Comparison of ENCODE assay signal across 8 cellular contexts in genomic region chr11:18395735-18396504, GRCh38. TPM values are rescaled to one million over a fixed set of nuclear protein-coding genes. Genes with fewer than 3 reads are reported as not detected.
A peak's percentile ranks its signal among the peaks of the same experiment; 100 is the strongest.
DNase-seq lines count a peak whose midpoint lies in the region; ATAC-seq and TF ChIP-seq lines count a peak whose summit lies in the region.

No MANE protein-coding gene starts in this region.

- no peaks in the 10 kb centered on the region for H3K9me3 ChIP-seq in osteoblast (ENCODE audit: low read depth, low read length)
- H3K9me3 ChIP-seq in thoracic aorta = no peaks in the 10 kb centered on the region

- no peak for TF ChIP-seq CTCF in GM10248 (IDR thresholded peaks at IDR 0.05; ENCODE audit: control extremely low read depth, extremely low read depth, low read depth, missing control alignments)
- no peak for TF ChIP-seq CTCF in glutamatergic neuron (IDR thresholded peaks at IDR 0.05; ENCODE audit: partially characterized antibody, unreplicated experiment)
- no peak for TF ChIP-seq CTCF in osteoblast (IDR thresholded peaks at IDR 0.05; ENCODE audit: extremely low read depth, low read depth, low read length)
- no peak for TF ChIP-seq CTCF in thoracic aorta (IDR thresholded peaks at IDR 0.05)

- peak; percentile 96 for DNase-seq in GM10248 (ENCODE audit: extremely low spot score)
- peak; percentile 99 for DNase-seq in NCI-H1105 (lab: John Stamatoyannopoulos, UW)
- peak; percentile 93 for DNase-seq in SKM-1 (lab: John Stamatoyannopoulos, UW; ENCODE audit: unreplicated experiment)
- peak; percentile 98 for DNase-seq in activated naive CD8-positive, alpha-beta T cell treated with anti-CD3 and anti-CD28 coated beads for 36 hours
- DNase-seq in glutamatergic neuron = peak; percentile 97
- DNase-seq in osteoblast (ENCODE audit: insufficient read length, low spot score, missing footprints) = peak; percentile 97
- DNase-seq in thoracic aorta (ENCODE audit: low spot score) = peak; percentile 94

- peaks cover 45% of the 10 kb centered on the region for H3K36me3 ChIP-seq in osteoblast (ENCODE audit: insufficient read depth, low read length)
- H3K36me3 ChIP-seq in thoracic aorta = peaks cover 36% of the 10 kb centered on the region

- H3K79me2 ChIP-seq in osteoblast (ENCODE audit: insufficient read depth, low read length) = peaks cover 62% of the 10 kb centered on the region

- H3K4me3 ChIP-seq in osteoblast (ENCODE audit: insufficient read depth, low read length) = peak overlapping the region; percentile 98
- peak overlapping the region; percentile 98 for H3K4me3 ChIP-seq in thoracic aorta

- POLR2A ChIA-PET in GM10248 (lab: Yijun Ruan, JAX) = interaction anchor here (0.6 to 3.4 kb wide), 8 partner anchors 9 to 130 kb away, joined by 3 to 41 read pairs (median 3); no protein-coding TSS in a partner anchor

- no peaks in the 10 kb centered on the region for H3K9me3 Mint-ChIP-seq in activated naive CD8-positive, alpha-beta T cell treated with anti-CD3 and anti-CD28 coated beads for 36 hours
- peaks cover 12% of the 10 kb centered on the region for H3K9me3 Mint-ChIP-seq in glutamatergic neuron (ENCODE audit: unreplicated experiment)

- peaks cover 66% of the 10 kb centered on the region for H3K36me3 Mint-ChIP-seq in activated naive CD8-positive, alpha-beta T cell treated with anti-CD3 and anti-CD28 coated beads for 36 hours
- H3K36me3 Mint-ChIP-seq in glutamatergic neuron (ENCODE audit: unreplicated experiment) = no peaks in the 10 kb centered on the region

- H3K27me3 Mint-ChIP-seq in activated naive CD8-positive, alpha-beta T cell treated with anti-CD3 and anti-CD28 coated beads for 36 hours = peaks cover 10% of the 10 kb centered on the region
- H3K27me3 Mint-ChIP-seq in glutamatergic neuron (ENCODE audit: unreplicated experiment) = peaks cover 9% of the 10 kb centered on the region

- H4K20me1 ChIP-seq in osteoblast (ENCODE audit: insufficient read depth, low read length) = peaks cover 57% of the 10 kb centered on the region

- CTCF ChIA-PET in GM10248 (lab: Yijun Ruan, JAX) = interaction anchor here (1.0 to 4.1 kb wide), 8 partner anchors 9 to 369 kb away, joined by 3 to 35 read pairs (median 7); no protein-coding TSS in a partner anchor

- H3K4me1 Mint-ChIP-seq in activated naive CD8-positive, alpha-beta T cell treated with anti-CD3 and anti-CD28 coated beads for 36 hours = peaks cover 50% of the 10 kb centered on the region
- H3K4me1 Mint-ChIP-seq in glutamatergic neuron (ENCODE audit: low read depth, unreplicated experiment) = peaks cover 3% of the 10 kb centered on the region

- peak overlapping the region; percentile 93 for H3K4me2 ChIP-seq in osteoblast (ENCODE audit: insufficient read depth, low read length)

- H3K4me3 Mint-ChIP-seq in activated naive CD8-positive, alpha-beta T cell treated with anti-CD3 and anti-CD28 coated beads for 36 hours = peak overlapping the region; percentile 97
- peak overlapping the region; percentile 93 for H3K4me3 Mint-ChIP-seq in glutamatergic neuron (ENCODE audit: unreplicated experiment)

- ATAC-seq in HG02623 (IDR thresholded peaks at IDR 0.05; ENCODE audit: unreplicated experiment) = peak; percentile 55
- peak; percentile 84 for ATAC-seq in thoracic aorta (ENCODE audit: insufficient number of reproducible peaks, low FRiP score, low read depth)

- H3K4me1 ChIP-seq in osteoblast (ENCODE audit: insufficient read depth, low read length) (peaks cover 20% of the 10 kb centered on the region), thoracic aorta (ENCODE audit: control insufficient read depth in 1 of 2, low read depth in 2 of 2) (peaks cover 18 to 28% of the 10 kb centered on the region in 2 donors)

- H2AFZ ChIP-seq in osteoblast (ENCODE audit: low read length) = no peak overlapping the region

- peak overlapping the region; percentile 99 for H3K27ac Mint-ChIP-seq in activated naive CD8-positive, alpha-beta T cell treated with anti-CD3 and anti-CD28 coated beads for 36 hours
- peak overlapping the region; percentile 90 for H3K27ac Mint-ChIP-seq in glutamatergic neuron (ENCODE audit: unreplicated experiment)

- H3K27ac ChIP-seq in osteoblast (ENCODE audit: low read depth, low read length) (peak overlapping the region; percentile 96), thoracic aorta (peak overlapping the region; percentile 94 to 99)

- H3K27me3 ChIP-seq in osteoblast (ENCODE audit: insufficient read depth, low read length) (no peaks in the 10 kb centered on the region), thoracic aorta (replicated peaks; ENCODE audit: insufficient read depth) (no peaks in the 10 kb centered on the region)

RNA-seq across cellular contexts. Expression of gene LDHA, which starts 1.6 kb away (rescaled TPM):
- 1,000 to 10,000 TPM; 2,369 to 2,412 TPM for total RNA-seq in activated naive CD8-positive, alpha-beta T cell treated with anti-CD3 and anti-CD28 coated beads for 36 hours
- total RNA-seq in glutamatergic neuron (ENCODE audit: unreplicated experiment) (112 TPM), osteoblast (680 and 798 TPM in 2 replicates), thoracic aorta (100 to 1,000 TPM; 495 to 814 TPM)

RNA-seq across cellular contexts. Expression of gene LDHC, which starts 16.2 kb away (rescaled TPM):
- total RNA-seq in activated naive CD8-positive, alpha-beta T cell treated with anti-CD3 and anti-CD28 coated beads for 36 hours = not detected
- total RNA-seq in glutamatergic neuron (ENCODE audit: unreplicated experiment) (not detected), osteoblast (under 0.01 TPM in 1 of 2 replicates, not detected in the other), thoracic aorta (not detected)

RNA-seq across cellular contexts. Expression of gene LDHAL6A, which starts 59.7 kb away (rescaled TPM):
- not detected for total RNA-seq in activated naive CD8-positive, alpha-beta T cell treated with anti-CD3 and anti-CD28 coated beads for 36 hours
- total RNA-seq in glutamatergic neuron (ENCODE audit: unreplicated experiment) (not detected), osteoblast (not detected in 2 replicates), thoracic aorta (not detected)

Comparison
In these comparisons a context has a peak if more than half of its experiments do, and no peak if none do; other contexts are left out.
1. Peak in every context shown above with its lines: DNase-seq, ATAC-seq, H3K4me3 ChIP-seq and H3K27ac ChIP-seq.